In genomic region chr5:151509231-151509630, GRCh38 we compare ENCODE assay signal across 18 cellular contexts.
DNase-seq lines count a peak whose midpoint lies in the region; ATAC-seq and TF ChIP-seq lines count a peak whose summit lies in the region.
"Had no signal": no experiment of that assay in that cellular context is flagged by ENCODE, and none has a peak within 500 bp of the region (broad histone marks: within the 10 kb centered on the region; RNA-seq: fewer than 3 reads in every experiment).

No MANE protein-coding gene starts in this region.

- TF ChIP-seq CTCF in mammary epithelial cell (conservative IDR thresholded peaks at IDR 0.05 in 1 of 2, IDR thresholded peaks at IDR 0.05 in 1 of 2; ENCODE audit: extremely low read depth in 1 of 2, insufficient read depth in 1 of 2, low read depth in 1 of 2, low read length in 2 of 2) (no peak), mucosa of descending colon (IDR thresholded peaks at IDR 0.05) (no peak)

- H3K9ac ChIP-seq in mammary epithelial cell (ENCODE audit: insufficient read depth, low read length), result no peak overlapping the region
- no peak overlapping the region for H3K9ac ChIP-seq in skeletal muscle tissue (ENCODE audit: low read depth in 1 of 3, low read length in 3 of 3)
- no peak overlapping the region for H3K9ac ChIP-seq in GM23248

- intact Hi-C loops in mammary epithelial cell (cut with micrococcal nuclease) (no loop called here), mucosa of descending colon (cut with DNase I, micrococcal nuclease) (loop anchor here in 1 of 2 donors (10.0 kb wide), 1 partner anchor 64 kb away; the partner anchor contains the start of gene SLC36A1)

- H3K9me3 ChIP-seq in mammary epithelial cell (replicated peaks; ENCODE audit: insufficient read depth, low read length) (no peaks in the 10 kb centered on the region), skeletal muscle tissue (ENCODE audit: control insufficient read depth in 3 of 3, low read length in 3 of 3) (no peaks in the 10 kb centered on the region), mucosa of descending colon (no peaks in the 10 kb centered on the region), GM23248 (ENCODE audit: low read depth) (no peaks in the 10 kb centered on the region)
- H3K9me3 ChIP-seq: thyroid gland had no signal

- peaks cover 4% of the 10 kb centered on the region for H3K79me2 ChIP-seq in mammary epithelial cell (ENCODE audit: insufficient read depth, low read length)
- no peaks in the 10 kb centered on the region for H3K79me2 ChIP-seq in GM23248 (ENCODE audit: insufficient read depth)

- H3K4me2 ChIP-seq in mammary epithelial cell (ENCODE audit: insufficient read depth, low read depth, low read length) (no peak overlapping the region), GM23248 (ENCODE audit: unreplicated experiment) (no peak overlapping the region)

- no TSS peak for BruUV-seq in mammary epithelial cell (replicated peaks; lab: Mats Ljungman, UMichigan)

- no peaks in the 10 kb centered on the region for H3K9me2 ChIP-seq in GM23248 (ENCODE audit: insufficient read depth)

- H2AFZ ChIP-seq in mammary epithelial cell (ENCODE audit: low read depth, low read length), result no peak overlapping the region
- H2AFZ ChIP-seq in GM23248, result no peak overlapping the region

- H3K4me1 ChIP-seq in mammary epithelial cell (ENCODE audit: insufficient read depth, low read length) (peaks cover 19% of the 10 kb centered on the region), skeletal muscle tissue (ENCODE audit: control insufficient read depth in 3 of 3, insufficient read depth in 3 of 3, low read length in 3 of 3) (peaks cover 9 to 21% (median 17%) of the 10 kb centered on the region in 3 donors), mucosa of descending colon (ENCODE audit: low read depth) (no peaks in the 10 kb centered on the region), GM23248 (ENCODE audit: insufficient read depth) (no peaks in the 10 kb centered on the region)
- H3K4me1 ChIP-seq: thyroid gland had no signal

- dilution Hi-C loops in mammary epithelial cell (cut with HindIII; ENCODE audit: low sequenced_read_pairs), result loop anchor here (5.0 kb wide), 1 partner anchor 62 kb away; the partner anchor contains the start of gene SLC36A1

- CTCF ChIA-PET in mammary epithelial cell (lab: Charles Lee; ENCODE audit: low non-redundant PET), result no interaction called here

- peaks cover 56% of the 10 kb centered on the region for H3K36me3 ChIP-seq in mammary epithelial cell (ENCODE audit: insufficient read depth, low read length)
- H3K36me3 ChIP-seq in skeletal muscle tissue (ENCODE audit: control insufficient read depth in 3 of 3, insufficient read depth in 3 of 3, low read length in 3 of 3), result peaks cover 0 to 4% (median 0%) of the 10 kb centered on the region in 3 donors
- H3K36me3 ChIP-seq in mucosa of descending colon (ENCODE audit: low read depth), result no peaks in the 10 kb centered on the region
- no peaks in the 10 kb centered on the region for H3K36me3 ChIP-seq in GM23248 (ENCODE audit: low read depth)
- H3K36me3 ChIP-seq: thyroid gland had no signal

- peaks cover 3% of the 10 kb centered on the region for H4K20me1 ChIP-seq in mammary epithelial cell (ENCODE audit: insufficient read depth, low read length)
- no peaks in the 10 kb centered on the region for H4K20me1 ChIP-seq in GM23248 (ENCODE audit: insufficient read depth)

- no peak overlapping the region for H3K27ac ChIP-seq in mammary epithelial cell (ENCODE audit: insufficient read depth, low read depth, low read length)
- peak overlapping the region; percentile 14 for H3K27ac ChIP-seq in skeletal muscle tissue (ENCODE audit: low read depth, low read length)
- H3K27ac ChIP-seq in GM23248, result no peak overlapping the region
- H3K27ac ChIP-seq: thyroid gland had no signal

- in situ Hi-C loops in mammary epithelial cell (cut with MboI; ENCODE audit: low sequenced_read_pairs in 2 of 2), result no loop called here
- in situ Hi-C loops in GM23248 (cut with MboI), result loop anchor here (10.0 kb wide), 1 partner anchor 146 kb away; no protein-coding TSS in a partner anchor

- ATAC-seq in mucosa of descending colon, result no peak
- no peak for ATAC-seq in GM18519 (IDR thresholded peaks at IDR 0.05; ENCODE audit: low FRiP score, unreplicated experiment)
- ATAC-seq: activated CD8-positive, alpha-beta memory T cell treated with anti-CD3 and anti-CD28 coated beads, Interleukin-2, amount 10 ng/mL, durations not matched to agents 7 days and 5 days; T-helper 17 cell had no signal

- H3K4me3 ChIP-seq in mammary epithelial cell (replicated peaks in 1 of 3; ENCODE audit: insufficient read depth in 1 of 3, low read depth in 2 of 3, low read length in 3 of 3), result no peak overlapping the region
- H3K4me3 ChIP-seq in skeletal muscle tissue (ENCODE audit: low read length in 3 of 3), result no peak overlapping the region
- H3K4me3 ChIP-seq in mucosa of descending colon, result no peak overlapping the region
- H3K4me3 ChIP-seq in GM23248, result no peak overlapping the region
- H3K4me3 ChIP-seq: thyroid gland had no signal

- DNase-seq in NCI-H2171 treated with DMSO at 0.1 percent for 48 hours (lab: John Stamatoyannopoulos, UW), result peak; percentile 37
- no peak for DNase-seq in NCI-H2171 (lab: John Stamatoyannopoulos, UW)
- DNase-seq in NCI-H146 treated with DMSO at 0.1 percent for 48 hours (lab: John Stamatoyannopoulos, UW; ENCODE audit: unreplicated experiment), result peak; percentile 29
- DNase-seq in mammary epithelial cell, result peak; percentile 82
- no peak for DNase-seq in mucosa of descending colon
- DNase-seq in GM23248, result no peak
- DNase-seq: activated CD4-positive, CD25-positive, alpha-beta regulatory T cell treated with anti-CD3 and anti-CD28 coated beads, Interleukin-2, amount 50 U/mL, for 72 hours; activated CD8-positive, alpha-beta memory T cell treated with anti-CD3 and anti-CD28 coated beads, Interleukin-2, amount 10 ng/mL, durations not matched to agents 7 days and 5 days; activated effector memory CD4-positive, alpha-beta T cell treated with Interleukin-2 at 50 U/mL for 16 hours; amygdala; HCEC 1CT; NCI-H1105; NCI-H510A treated with DMSO at 0.1 percent for 48 hours; stimulated activated CD4-positive, alpha-beta T cell treated with anti-CD3 and anti-CD28 coated beads, Interleukin-4, amount 100 ng/mL, for 24 hours; T-helper 17 cell; thyroid gland had no signal

- 20% methylated on average over 5 of the region's 5 CpGs for WGBS in mammary epithelial cell (ENCODE audit: low coverage, missing lambda C conversion rate)
- 72 to 74% methylated on average over 5 of the region's 5 CpGs for WGBS in GM23248 (ENCODE audit: low coverage in 1 of 2, low lambda C conversion rate in 2 of 2, missing lambda C conversion rate in 2 of 2), 2 experiments

- H3K27me3 ChIP-seq in mammary epithelial cell (ENCODE audit: insufficient read depth, low read length), result no peaks in the 10 kb centered on the region
- H3K27me3 ChIP-seq in skeletal muscle tissue (ENCODE audit: control insufficient read depth in 3 of 3, insufficient read depth in 3 of 3, low read length in 3 of 3), result no peaks in the 10 kb centered on the region
- no peaks in the 10 kb centered on the region for H3K27me3 ChIP-seq in GM23248 (replicated peaks; ENCODE audit: insufficient read depth)
- H3K27me3 ChIP-seq: thyroid gland had no signal

- no peaks in the 10 kb centered on the region for H3F3A ChIP-seq in GM23248 (ENCODE audit: insufficient read depth)

Comparison
In these comparisons a context has a peak if more than half of its experiments do, and no peak if none do; other contexts are left out.
1. DNase-seq: peak in NCI-H2171 treated with DMSO at 0.1 percent for 48 hours (single experiment), NCI-H146 treated with DMSO at 0.1 percent for 48 hours (single experiment) and mammary epithelial cell (single experiment); none in NCI-H2171 (single experiment), mucosa of descending colon (0 of 3) and GM23248 (single experiment).